In genomic region chr7:2539031-2540028, GRCh38 we compare ENCODE assay signal across 21 cellular contexts. TPM values are rescaled to one million over a fixed set of nuclear protein-coding genes. Genes with fewer than 3 reads are reported as not detected.
DNase-seq lines count a peak whose midpoint lies in the region; ATAC-seq and TF ChIP-seq lines count a peak whose summit lies in the region.
"Had no signal": no experiment of that assay in that cellular context is flagged by ENCODE, and none has a peak within 500 bp of the region (broad histone marks: within the 10 kb centered on the region; RNA-seq: fewer than 3 reads in every experiment).

No MANE protein-coding gene starts in this region.

- DNase-seq in Daoy (ENCODE audit: low read depth), result peak; percentile 9
- DNase-seq in NB4 (ENCODE audit: low read depth), result peak; percentile 8
- DNase-seq in left ventricle myocardium superior, result peak; percentile 25
- DNase-seq in sciatic nerve (ENCODE audit: low spot score), result peak; percentile 47
- no peak for DNase-seq in NAMALWA (ENCODE audit: low spot score)
- DNase-seq in GF-D8 (lab: John Stamatoyannopoulos, UW), result no peak
- no peak for DNase-seq in stimulated activated CD4-positive, alpha-beta T cell treated with anti-CD3 and anti-CD28 coated beads, Interleukin-15, amount 100 ng/mL, for 24 hours
- DNase-seq in HCEC 1CT, result no peak
- DNase-seq: activated CD4-positive, alpha-beta T cell treated with anti-CD3 and anti-CD28 coated beads for 48 hours; activated CD8-positive, alpha-beta memory T cell treated with anti-CD3 and anti-CD28 coated beads, Interleukin-2, amount 50 U/mL, for 4 hours; caudate nucleus; erythroblast; foreskin keratinocyte; HFFc6; hypothalamus; kidney glomerular epithelial cell; natural killer cell; NCI-H1436; NCI-H2171; NCI-H526 treated with DMSO at 0.1 percent for 48 hours; SHP77 treated with DMSO at 0.1 percent for 48 hours had no signal

- TF ChIP-seq POLR2A in NB4 (IDR thresholded peaks at IDR 0.05; ENCODE audit: extremely low read depth, insufficient read length), result no peak

- no peak overlapping the region for H3K4me3 ChIP-seq in NB4 (ENCODE audit: low read depth, low read length)

- TF ChIP-seq CTCF in NB4 (IDR thresholded peaks at IDR 0.05; ENCODE audit: low read depth, low read length), result no peak

- intact Hi-C loops in left ventricle myocardium superior (cut with micrococcal nuclease) (no loop called here), sciatic nerve (cut with DNase I) (no loop called here)

- ATAC-seq in left ventricle myocardium superior, result no peak
- no peak for ATAC-seq in sciatic nerve
- ATAC-seq: foreskin keratinocyte had no signal

RNA-seq across cellular contexts. Expression of gene BRAT1, which starts 16.0 kb away (rescaled TPM):
- total RNA-seq in Daoy (2014; rRNA removed; shearing (Covaris generic)), result 42.6 and 59.9 TPM in 2 replicates
- total RNA-seq in left ventricle myocardium superior, result 16.5 TPM
- total RNA-seq in sciatic nerve, result 22.0 TPM

RNA-seq across cellular contexts. Expression of gene IQCE, which starts 19.4 kb away (rescaled TPM):
- 7.6 and 11.3 TPM in 2 replicates for total RNA-seq in Daoy (2014; rRNA removed; shearing (Covaris generic))
- total RNA-seq in left ventricle myocardium superior, result 11.9 TPM
- total RNA-seq in sciatic nerve, result 21.4 TPM

RNA-seq across cellular contexts. Expression of gene LFNG, which starts 19.8 kb away (rescaled TPM):
- total RNA-seq in Daoy (2014; rRNA removed; shearing (Covaris generic)), result 16.1 and 24.2 TPM in 2 replicates
- total RNA-seq in left ventricle myocardium superior (6.4 TPM), sciatic nerve (20.1 TPM)

Comparison
In these comparisons a context has a peak if more than half of its experiments do, and no peak if none do; other contexts are left out.
1. DNase-seq: peak in Daoy (single experiment), NB4 (single experiment), left ventricle myocardium superior (single experiment) and sciatic nerve (single experiment); none in NAMALWA (single experiment), GF-D8 (single experiment), stimulated activated CD4-positive, alpha-beta T cell treated with anti-CD3 and anti-CD28 coated beads, Interleukin-15, amount 100 ng/mL, for 24 hours (single experiment) and HCEC 1CT (single experiment).